Comparison of ENCODE assay signal across 1 cellular context in the genomic region with DNA sequence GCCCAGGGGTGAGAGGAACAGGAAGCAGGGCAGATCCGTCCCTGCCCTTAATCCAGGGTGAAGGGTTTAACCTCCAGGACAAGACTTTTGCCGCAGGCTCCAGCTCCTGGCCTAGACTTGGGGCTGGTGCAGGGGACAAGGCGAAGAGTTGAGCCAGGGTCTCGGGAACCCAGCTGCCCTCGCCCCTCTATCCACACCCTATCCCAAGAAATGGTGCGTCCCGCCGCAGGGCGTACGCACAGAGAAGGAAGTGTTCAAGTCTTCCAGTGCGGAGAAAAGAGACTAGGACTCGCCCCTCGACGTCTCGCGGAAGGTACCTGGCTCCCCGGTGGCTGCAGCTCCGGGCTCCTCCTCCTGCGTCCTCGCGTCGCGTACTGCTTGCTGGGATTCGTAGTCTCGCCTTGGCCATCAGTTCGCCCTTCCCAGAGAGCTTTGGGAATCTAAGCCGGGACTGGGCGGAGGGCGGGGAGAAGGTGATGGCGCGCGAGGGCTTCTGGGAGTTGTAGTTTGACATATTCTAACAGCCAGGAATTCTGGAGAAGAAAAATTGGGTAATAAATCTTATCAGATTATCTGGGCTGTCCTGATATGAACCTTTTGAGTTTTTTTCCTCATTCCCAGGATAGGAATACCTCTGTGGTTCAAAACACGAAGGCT.
TF ChIP-seq lines count a peak whose summit lies in the region.

Gene ZMAT5, minus strand, starts transcription at position 376 of the 657 bp plus-strand sequence. CDS start 18,463 bp downstream, outside the sequence.

TF ChIP-seq in WTC11, 78 proteins besides CTCF, POLR2A, EP300 and RAD21 (continued from another document):
- no peak for TF ChIP-seq AR (CRISPR knock-in tag; IDR thresholded peaks at IDR 0.05)
- no peak for TF ChIP-seq PREB (CRISPR knock-in tag; IDR thresholded peaks at IDR 0.05; ENCODE audit: borderline replicate concordance)
- TF ChIP-seq, protein P1, sequence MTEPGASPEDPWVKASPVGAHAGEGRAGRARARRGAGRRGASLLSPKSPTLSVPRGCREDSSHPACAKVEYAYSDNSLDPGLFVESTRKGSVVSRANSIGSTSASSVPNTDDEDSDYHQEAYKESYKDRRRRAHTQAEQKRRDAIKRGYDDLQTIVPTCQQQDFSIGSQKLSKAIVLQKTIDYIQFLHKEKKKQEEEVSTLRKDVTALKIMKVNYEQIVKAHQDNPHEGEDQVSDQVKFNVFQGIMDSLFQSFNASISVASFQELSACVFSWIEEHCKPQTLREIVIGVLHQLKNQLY (CRISPR knock-in tag; IDR thresholded peaks at IDR 0.05): no peak
- TF ChIP-seq, protein P2, sequence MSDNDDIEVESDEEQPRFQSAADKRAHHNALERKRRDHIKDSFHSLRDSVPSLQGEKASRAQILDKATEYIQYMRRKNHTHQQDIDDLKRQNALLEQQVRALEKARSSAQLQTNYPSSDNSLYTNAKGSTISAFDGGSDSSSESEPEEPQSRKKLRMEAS (CRISPR knock-in tag; IDR thresholded peaks at IDR 0.05): no peak; the same call in 1 of the 2 replicates
- no peak for TF ChIP-seq SOX15 (CRISPR knock-in tag; IDR thresholded peaks at IDR 0.05)
- no peak for TF ChIP-seq ELF4 (CRISPR knock-in tag; IDR thresholded peaks at IDR 0.05; ENCODE audit: low read depth)
- TF ChIP-seq NFE2L1 (CRISPR knock-in tag; IDR thresholded peaks at IDR 0.05): no peak
- no peak for TF ChIP-seq ATF2 (CRISPR knock-in tag; IDR thresholded peaks at IDR 0.05; ENCODE audit: borderline replicate concordance, low read depth)
- TF ChIP-seq HMGA2 (CRISPR knock-in tag; IDR thresholded peaks at IDR 0.05): no peak
- TF ChIP-seq ETV6 (CRISPR knock-in tag; IDR thresholded peaks at IDR 0.05): no peak
- TF ChIP-seq ESRRA (CRISPR knock-in tag; IDR thresholded peaks at IDR 0.05; ENCODE audit: borderline replicate concordance): no peak
- TF ChIP-seq, protein P3, sequence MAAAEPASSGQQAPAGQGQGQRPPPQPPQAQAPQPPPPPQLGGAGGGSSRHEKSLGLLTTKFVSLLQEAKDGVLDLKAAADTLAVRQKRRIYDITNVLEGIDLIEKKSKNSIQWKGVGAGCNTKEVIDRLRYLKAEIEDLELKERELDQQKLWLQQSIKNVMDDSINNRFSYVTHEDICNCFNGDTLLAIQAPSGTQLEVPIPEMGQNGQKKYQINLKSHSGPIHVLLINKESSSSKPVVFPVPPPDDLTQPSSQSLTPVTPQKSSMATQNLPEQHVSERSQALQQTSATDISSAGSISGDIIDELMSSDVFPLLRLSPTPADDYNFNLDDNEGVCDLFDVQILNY (CRISPR knock-in tag; IDR thresholded peaks at IDR 0.05): no peak
- TF ChIP-seq, protein P4, sequence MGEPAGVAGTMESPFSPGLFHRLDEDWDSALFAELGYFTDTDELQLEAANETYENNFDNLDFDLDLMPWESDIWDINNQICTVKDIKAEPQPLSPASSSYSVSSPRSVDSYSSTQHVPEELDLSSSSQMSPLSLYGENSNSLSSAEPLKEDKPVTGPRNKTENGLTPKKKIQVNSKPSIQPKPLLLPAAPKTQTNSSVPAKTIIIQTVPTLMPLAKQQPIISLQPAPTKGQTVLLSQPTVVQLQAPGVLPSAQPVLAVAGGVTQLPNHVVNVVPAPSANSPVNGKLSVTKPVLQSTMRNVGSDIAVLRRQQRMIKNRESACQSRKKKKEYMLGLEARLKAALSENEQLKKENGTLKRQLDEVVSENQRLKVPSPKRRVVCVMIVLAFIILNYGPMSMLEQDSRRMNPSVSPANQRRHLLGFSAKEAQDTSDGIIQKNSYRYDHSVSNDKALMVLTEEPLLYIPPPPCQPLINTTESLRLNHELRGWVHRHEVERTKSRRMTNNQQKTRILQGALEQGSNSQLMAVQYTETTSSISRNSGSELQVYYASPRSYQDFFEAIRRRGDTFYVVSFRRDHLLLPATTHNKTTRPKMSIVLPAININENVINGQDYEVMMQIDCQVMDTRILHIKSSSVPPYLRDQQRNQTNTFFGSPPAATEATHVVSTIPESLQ (CRISPR knock-in tag; IDR thresholded peaks at IDR 0.05): no peak
- no peak for TF ChIP-seq ZNF416 (CRISPR knock-in tag; IDR thresholded peaks at IDR 0.05)
- 0 out of 2 replicates have a peak, but pooled peaks have one; percentile 47 for TF ChIP-seq ZNF232 (CRISPR knock-in tag; IDR thresholded peaks at IDR 0.05)
